Comparison of ENCODE assay signal across 8 cellular contexts in the genomic region with DNA sequence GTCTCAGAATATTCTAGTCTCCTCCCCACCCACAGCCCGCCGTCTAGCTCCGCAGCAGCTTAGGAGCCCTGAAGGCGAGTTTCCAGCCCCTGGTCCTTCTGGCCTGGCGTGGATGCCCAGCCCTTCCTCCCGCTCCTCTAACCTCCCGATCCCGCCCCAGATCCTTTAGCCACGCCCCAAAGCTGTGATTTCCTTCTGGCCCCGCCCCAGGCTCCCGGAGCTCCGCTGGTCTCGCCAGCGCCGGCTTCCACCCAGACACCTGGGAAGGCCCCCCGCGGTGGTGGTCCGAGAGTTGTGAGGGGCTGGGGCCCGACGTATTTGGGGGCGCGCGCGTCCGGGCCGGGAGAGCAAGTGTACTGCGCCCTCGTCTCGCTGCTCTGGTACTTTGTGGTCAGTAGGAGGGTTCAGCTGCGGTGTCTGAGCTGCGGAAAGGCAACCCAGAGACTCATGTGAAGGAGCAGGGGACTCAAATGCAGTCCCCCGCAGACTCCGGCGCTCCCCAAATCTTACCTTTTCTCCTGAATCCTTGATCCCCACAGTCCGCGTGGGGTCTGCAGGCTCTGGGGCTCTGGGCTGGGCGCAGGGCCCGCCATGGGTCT. TPM values are rescaled to one million over a fixed set of nuclear protein-coding genes. Genes with fewer than 3 reads are reported as not detected.
DNase-seq lines count a peak whose midpoint lies in the region; ATAC-seq and TF ChIP-seq lines count a peak whose summit lies in the region.

A gene (minus strand): TSS at position 114 of the 599 bp plus-strand sequence. CDS start 2,374 bp downstream, outside the sequence.

- intact Hi-C loops in left ventricle myocardium superior (cut with micrococcal nuclease), result no loop called here

- H3K9me3 ChIP-seq in NT2/D1 (ENCODE audit: insufficient read depth, low read length), result no peaks in the 10 kb centered on the region

- ATAC-seq in left ventricle myocardium superior, result peak; percentile 85
- ATAC-seq in GM18505 (IDR thresholded peaks at IDR 0.05; ENCODE audit: unreplicated experiment), result no peak
- ATAC-seq in HG02763 (IDR thresholded peaks at IDR 0.05; ENCODE audit: unreplicated experiment), result no peak

- no peak for TF ChIP-seq POLR2A in GM18505 (IDR thresholded peaks at IDR 0.05; ENCODE audit: borderline replicate concordance, extremely low read depth, insufficient read depth, insufficient read length)

- no peaks in the 10 kb centered on the region for H3K36me3 ChIP-seq in NT2/D1 (ENCODE audit: insufficient read depth, insufficient read length, low read length)

- peaks cover 48% of the 10 kb centered on the region for H3K27me3 ChIP-seq in NT2/D1 (ENCODE audit: insufficient read depth, insufficient read length)

- peak within 1 kb of the TSS; percentile 36 for H3K4me3 ChIP-seq in NT2/D1 (ENCODE audit: insufficient read length, low read depth)

- peak within 1 kb of the TSS; percentile 70 for H3K9ac ChIP-seq in NT2/D1 (ENCODE audit: insufficient read length, low read depth)

- DNase-seq in GM03348 (ENCODE audit: low spot score) (peak; percentile 92), NT2/D1 (ENCODE audit: low read depth, low spot score) (no peak), amniotic epithelial cell (ENCODE audit: low read depth) (peak; percentile 40), left ventricle myocardium superior (peak; percentile 77), renal cortical epithelial cell (ENCODE audit: low read depth) (peak; percentile 34), OCI-M2 (lab: John Stamatoyannopoulos, UW; ENCODE audit: unreplicated experiment) (no peak)

- H3K4me1 ChIP-seq in NT2/D1 (ENCODE audit: insufficient read depth, insufficient read length), result peaks cover 5% of the 10 kb centered on the region

RNA-seq across cellular contexts. Expression of the gene that starts here (rescaled TPM):
- total RNA-seq in left ventricle myocardium superior, result not detected
- 0.25 and 0.35 TPM in 2 replicates for total RNA-seq in renal cortical epithelial cell

Comparison
In these comparisons a context has a peak if more than half of its experiments do, and no peak if none do; other contexts are left out.
1. Peak in DNase-seq and ATAC-seq in left ventricle myocardium superior; RNA of the gene not detected or under 1 TPM.
2. Peak in DNase-seq in renal cortical epithelial cell; RNA of the gene not detected or under 1 TPM.
3. DNase-seq: peak in GM03348 (single experiment) and amniotic epithelial cell (single experiment); none in NT2/D1 (single experiment) and OCI-M2 (single experiment).